Comparison of ENCODE assay signal across 8 cellular contexts in genomic region chr1:56577859-56578663, GRCh38. TPM values are rescaled to one million over a fixed set of nuclear protein-coding genes. Genes with fewer than 3 reads are reported as not detected.
DNase-seq lines count a peak whose midpoint lies in the region; ATAC-seq and TF ChIP-seq lines count a peak whose summit lies in the region.

No MANE protein-coding gene starts in this region.

- ATAC-seq in DND-41 (ENCODE audit: insufficient read depth, low read depth), result peak; percentile 31; the same call in 1 of the 3 replicates
- peak; percentile 34 for ATAC-seq in HG02885 (IDR thresholded peaks at IDR 0.05; ENCODE audit: poor library complexity, unreplicated experiment)
- no peak for ATAC-seq in omental fat pad (ENCODE audit: low FRiP score)

- peak overlapping the region; percentile 71 to 82; a peak in 3 of 4 replicates for H3K4me3 ChIP-seq in DND-41 (ENCODE audit: low read depth in 1 of 2, low read length in 2 of 2)
- H3K4me3 ChIP-seq in PC-9, result peak overlapping the region; percentile 87
- peak overlapping the region; percentile 90 for H3K4me3 ChIP-seq in lower leg skin (ENCODE audit: low read depth, poor library complexity, severe bottlenecking)

- POLR2A ChIA-PET in PC-9 (lab: Charles Lee; ENCODE audit: unreplicated experiment), result interaction anchor here (0.6 to 0.7 kb wide), 2 partner anchors 179 to 337 kb away, joined by 3 to 7 read pairs; no protein-coding TSS in a partner anchor

- H2AFZ ChIP-seq in DND-41 (ENCODE audit: low read depth, low read length) (peak overlapping the region; percentile 91), PC-9 (peak overlapping the region; percentile 96)

- H3K4me1 ChIP-seq in DND-41 (ENCODE audit: insufficient read depth, low read length), result peaks cover 27% of the 10 kb centered on the region
- H3K4me1 ChIP-seq in PC-9 (replicated peaks; ENCODE audit: insufficient read depth), result peaks cover 48% of the 10 kb centered on the region

- CTCF ChIA-PET in PC-9 (lab: Charles Lee), result interaction anchor here (0.7 to 1.1 kb wide), 2 partner anchors 17 to 191 kb away, joined by 3 to 6 read pairs; no protein-coding TSS in a partner anchor

- intact Hi-C loops in PC-9 (cut with micrococcal nuclease; ENCODE audit: unreplicated experiment) (loop anchor here (1.0 to 10.0 kb wide), 13 partner anchors 131 to 1293 kb away; no protein-coding TSS in a partner anchor), lower leg skin (cut with DNase I; ENCODE audit: low total_unique reads) (no loop called here)

- DNase-seq in DND-41 (peak; percentile 21), PC-9 (peak in 1 of 2 experiments; percentile 58), dermis blood vessel endothelial cell (peak; percentile 74), lower leg skin (ENCODE audit: low spot score in 2 of 2) (peak in 1 of 2 donors; percentile 88), omental fat pad (ENCODE audit: low spot score) (no peak), GM19240 (ENCODE audit: insufficient read length, low spot score) (no peak)

- TF ChIP-seq CTCF in DND-41 (IDR thresholded peaks at IDR 0.05; ENCODE audit: borderline replicate concordance, extremely low read depth, low read length, poor library complexity, severe bottlenecking) (no peak), PC-9 (conservative IDR thresholded peaks at IDR 0.05) (no peak), lower leg skin (IDR thresholded peaks at IDR 0.05) (no peak), omental fat pad (IDR thresholded peaks at IDR 0.05) (no peak)

- no peaks in the 10 kb centered on the region for H4K20me1 ChIP-seq in DND-41 (ENCODE audit: insufficient read depth, low read length)
- no peaks in the 10 kb centered on the region; the same call in 1 of the 2 replicates for H4K20me1 ChIP-seq in PC-9 (ENCODE audit: insufficient read depth)

- H3K9me3 ChIP-seq in DND-41 (ENCODE audit: insufficient read depth, low read length, severe bottlenecking) (no peaks in the 10 kb centered on the region), PC-9 (ENCODE audit: insufficient read depth, low read depth) (no peaks in the 10 kb centered on the region)

- 7 to 8% methylated on average over 32 to 33 of the region's 40 CpGs for WGBS in lower leg skin, 2 donors

- no peak for TF ChIP-seq POLR2A in lower leg skin (IDR thresholded peaks at IDR 0.05)

- H3K9ac ChIP-seq in DND-41 (ENCODE audit: low read depth, low read length), result peak overlapping the region; percentile 69

- H3K4me2 ChIP-seq in DND-41 (ENCODE audit: insufficient read depth, low read length) (peak overlapping the region; percentile 70), PC-9 (peak overlapping the region; percentile 80)

- H3K36me3 ChIP-seq in DND-41 (ENCODE audit: insufficient read depth, low read length) (no peaks in the 10 kb centered on the region), PC-9 (ENCODE audit: low read depth) (no peaks in the 10 kb centered on the region)

- 0 out of 2 replicates have a peak, but pooled peaks cover 7% of the 10 kb centered on the region for H3K79me2 ChIP-seq in DND-41 (ENCODE audit: insufficient read depth, low read length)
- H3K79me2 ChIP-seq in PC-9 (ENCODE audit: low read depth), result peaks cover 61% of the 10 kb centered on the region

- BruUV-seq in PC-9 (replicated peaks; lab: Mats Ljungman, UMichigan), result no TSS peak

- H3K27ac ChIP-seq in DND-41 (ENCODE audit: low read length) (peak overlapping the region; percentile 65; the same call in 1 of the 2 replicates), PC-9 (peak overlapping the region; percentile 57; the same call in 1 of the 2 replicates), temporal lobe (ENCODE audit: low read depth, low read length) (peak overlapping the region; percentile 85)

- H3K27me3 ChIP-seq in DND-41 (ENCODE audit: insufficient read depth, low read length, poor library complexity), result peaks cover 3% of the 10 kb centered on the region
- H3K27me3 ChIP-seq in PC-9 (ENCODE audit: insufficient read depth, low read depth), result no peaks in the 10 kb centered on the region

- no peaks in the 10 kb centered on the region for H3K9me2 ChIP-seq in PC-9 (ENCODE audit: insufficient read depth)

- H3F3A ChIP-seq in PC-9 (ENCODE audit: insufficient read depth, low read depth), result peaks cover 4% of the 10 kb centered on the region; the same call in 1 of the 2 replicates

RNA-seq across cellular contexts. Expression of gene PLPP3, which starts 1.3 kb away (rescaled TPM):
- total RNA-seq in PC-9 (2021), result 16.5 and 22.4 TPM in 2 replicates
- 39.1 and 49.2 TPM in 2 replicates for total RNA-seq in dermis blood vessel endothelial cell
- total RNA-seq in lower leg skin, result 100 to 1,000 TPM in 1 of 4 donors, 10 to 100 TPM in 3; 33.6 to 113 (median 67.1) TPM
- total RNA-seq in temporal lobe, result 36.4 TPM
- total RNA-seq in omental fat pad, result 100 to 1,000 TPM; 127 to 502 (median 297) TPM

Comparison
In these comparisons a context has a peak if more than half of its experiments do, and no peak if none do; other contexts are left out.
1. DNase-seq: peak in DND-41 (single experiment) and dermis blood vessel endothelial cell (single experiment); none in omental fat pad (single experiment) and GM19240 (single experiment).
2. Peak in every context shown above with its lines, with median percentiles within 50 percentile points of each other: H3K27ac ChIP-seq and H3K4me3 ChIP-seq.